In genomic region chr7:139830779-139831498, GRCh38 we compare ENCODE assay signal across 2 cellular contexts.
TF ChIP-seq lines count a peak whose summit lies in the region.

No MANE protein-coding gene starts in this region.

TF ChIP-seq in GM12878, 131 proteins besides CTCF, POLR2A, EP300 and RAD21:
- TF ChIP-seq RUNX3 (IDR thresholded peaks at IDR 0.05; ENCODE audit: low read length) (0 out of 2 replicates have a peak, but pooled peaks have one; percentile 16), IRF3 (IDR thresholded peaks at IDR 0.05) (no peak), ZNF622 (IDR thresholded peaks at IDR 0.05) (no peak), SPI1 (IDR thresholded peaks at IDR 0.05; ENCODE audit: borderline replicate concordance, insufficient read depth, low read depth, low read length) (peak; percentile 76), PAX5 (IDR thresholded peaks at IDR 0.05; ENCODE audit: borderline replicate concordance, low read depth, low read length) (0 out of 2 replicates have a peak, but pooled peaks have one; percentile 16), FOXM1 (IDR thresholded peaks at IDR 0.05; ENCODE audit: low read depth, low read length) (no peak), NFIC (IDR thresholded peaks at IDR 0.05; ENCODE audit: low read depth, low read length) (peak; percentile 51; the same call in 1 of the 2 replicates), NR2F1 (conservative IDR thresholded peaks at IDR 0.05) (0 out of 2 replicates have a peak, but pooled peaks have one; percentile 29), ATF2 (IDR thresholded peaks at IDR 0.05; ENCODE audit: low read length) (no peak)

TF ChIP-seq in HEK293T, 16 proteins besides CTCF, POLR2A, EP300 and RAD21:
- TF ChIP-seq CTBP1 (IDR thresholded peaks at IDR 0.05; ENCODE audit: borderline replicate concordance) (no peak), SP1 (IDR thresholded peaks at IDR 0.05) (no peak), ZNF384 (IDR thresholded peaks at IDR 0.05) (no peak), SUZ12 (IDR thresholded peaks at IDR 0.05) (no peak), HDGF (IDR thresholded peaks at IDR 0.05; ENCODE audit: borderline replicate concordance) (no peak), ARNT (IDR thresholded peaks at IDR 0.05) (no peak), L3MBTL2 (conservative IDR thresholded peaks at IDR 0.05) (no peak)
